Comparison of ENCODE assay signal across 17 cellular contexts in genomic region chr3:181888234-181888633, GRCh38.
A peak's percentile ranks its signal among the peaks of the same experiment; 100 is the strongest.
DNase-seq lines count a peak whose midpoint lies in the region; ATAC-seq and TF ChIP-seq lines count a peak whose summit lies in the region.
"Had no signal": no experiment of that assay in that cellular context is flagged by ENCODE, and none has a peak within 500 bp of the region (broad histone marks: within the 10 kb centered on the region; RNA-seq: fewer than 3 reads in every experiment).

No MANE protein-coding gene starts in this region.

- H3K4me3 ChIP-seq in HEK293 (ENCODE audit: low read depth, low read length) (no peak overlapping the region), epithelial cell of esophagus (ENCODE audit: low read length) (no peak overlapping the region), trophoblast cell (ENCODE audit: low read depth, low read length) (no peak overlapping the region)
- H3K4me3 ChIP-seq: BLaER1 treated with 17β-estradiol and CSF1 and Interleukin-3, amounts not matched to agents 10 nM and 100 nM; GM23338 had no signal

- ATAC-seq in HG03025 (IDR thresholded peaks at IDR 0.05; ENCODE audit: low FRiP score, unreplicated experiment): no peak
- ATAC-seq: GM23338, HCT116 had no signal

- no peak overlapping the region for H2BK5ac ChIP-seq in trophoblast cell (ENCODE audit: low read depth, low read length, poor library complexity)

- no peaks in the 10 kb centered on the region for H3K4me1 Mint-ChIP-seq in endothelial cell (ENCODE audit: unreplicated experiment)
- H3K4me1 Mint-ChIP-seq: B cell; CD4-positive, CD25-positive, alpha-beta regulatory T cell; CD8-positive, alpha-beta memory T cell had no signal

- H3K27ac Mint-ChIP-seq in endothelial cell (ENCODE audit: unreplicated experiment): no peak overlapping the region
- H3K27ac Mint-ChIP-seq: B cell; CD4-positive, CD25-positive, alpha-beta regulatory T cell; CD8-positive, alpha-beta memory T cell had no signal

- no peak overlapping the region for H3K18ac ChIP-seq in trophoblast cell (ENCODE audit: low read length)

- no peak overlapping the region for H2BK12ac ChIP-seq in trophoblast cell (ENCODE audit: low read length)

- H4K91ac ChIP-seq in trophoblast cell (ENCODE audit: low read depth, low read length): no peak overlapping the region

- no peaks in the 10 kb centered on the region for H3K9me3 Mint-ChIP-seq in endothelial cell (ENCODE audit: unreplicated experiment)
- H3K9me3 Mint-ChIP-seq: GM23338 had no signal

- H3K36me3 ChIP-seq in HEK293 (ENCODE audit: control insufficient read depth in 2 of 2, insufficient read depth in 1 of 2, low read length in 2 of 2) (no peaks in the 10 kb centered on the region), trophoblast cell (ENCODE audit: control insufficient read depth in 1 of 2, insufficient read depth in 2 of 2, low read length in 2 of 2) (no peaks in the 10 kb centered on the region)
- H3K36me3 ChIP-seq: BLaER1 treated with 17β-estradiol and CSF1 and Interleukin-3, amounts not matched to agents 10 nM and 100 nM had no signal

- no peak overlapping the region for H3K27ac ChIP-seq in HEK293 (ENCODE audit: extremely low read depth, low read depth, low read length)
- no peak overlapping the region for H3K27ac ChIP-seq in trophoblast cell (ENCODE audit: low read depth, low read length)
- H3K27ac ChIP-seq: BLaER1 treated with 17β-estradiol and CSF1 and Interleukin-3, amounts not matched to agents 10 nM and 100 nM had no signal

- no peaks in the 10 kb centered on the region for H3K27me3 Mint-ChIP-seq in endothelial cell (ENCODE audit: unreplicated experiment)
- H3K27me3 Mint-ChIP-seq: B cell; CD4-positive, CD25-positive, alpha-beta regulatory T cell had no signal

- peaks cover 2% of the 10 kb centered on the region for H3K79me2 ChIP-seq in trophoblast cell (ENCODE audit: control insufficient read depth, insufficient read depth, low read length, poor library complexity)

- no peak overlapping the region for H3K23ac ChIP-seq in trophoblast cell (ENCODE audit: low read length)

- no CpG with 5 or more reads among the region's 3 CpGs for WGBS in trophoblast cell (ENCODE audit: extremely low coverage, insufficient coverage, insufficient read length)

- H3K4me3 Mint-ChIP-seq in endothelial cell (ENCODE audit: unreplicated experiment): no peak overlapping the region
- H3K4me3 Mint-ChIP-seq: B cell; CD4-positive, CD25-positive, alpha-beta regulatory T cell; CD8-positive, alpha-beta memory T cell; GM23338 had no signal

- no peak for TF ChIP-seq CTCF in HEK293 (tag by site-specific recombination; IDR thresholded peaks at IDR 0.05)
- no peak for TF ChIP-seq CTCF in epithelial cell of esophagus (IDR thresholded peaks at IDR 0.05; ENCODE audit: insufficient read depth, low read depth, low read length, missing control alignments)
- TF ChIP-seq CTCF in endothelial cell (IDR thresholded peaks at IDR 0.05; ENCODE audit: unreplicated experiment): no peak

- H3K14ac ChIP-seq in trophoblast cell (ENCODE audit: low read length): no peak overlapping the region

- POLR2A ChIA-PET in HEK293 (lab: Yijun Ruan, JAX): no interaction called here

- peak overlapping the region; percentile 47 for H4K8ac ChIP-seq in trophoblast cell (ENCODE audit: low read depth, low read length)

- DNase-seq in NCI-H2171 treated with DMSO at 0.1 percent for 48 hours (lab: John Stamatoyannopoulos, UW): peak; percentile 66
- DNase-seq in epithelial cell of esophagus (ENCODE audit: low read depth): peak; percentile 68
- no peak for DNase-seq in trophoblast cell
- DNase-seq in endothelial cell (ENCODE audit: low spot score): no peak
- DNase-seq: CD4-positive, CD25-positive, alpha-beta regulatory T cell; CD8-positive, alpha-beta memory T cell; COR-L47; DMS153; DMS79; GDM1; H7 had no signal

- H3K4me2 ChIP-seq in trophoblast cell (ENCODE audit: low read length): no peak overlapping the region
- H3K4me2 ChIP-seq: BLaER1 treated with 17β-estradiol and CSF1 and Interleukin-3, amounts not matched to agents 10 nM and 100 nM had no signal

- H3K79me1 ChIP-seq in trophoblast cell (ENCODE audit: low read length): peaks cover 1% of the 10 kb centered on the region

- no peak overlapping the region for H2BK120ac ChIP-seq in trophoblast cell (ENCODE audit: insufficient read depth, low read length, poor library complexity)

- H3K9me3 ChIP-seq in HEK293 (ENCODE audit: control insufficient read depth, insufficient read depth, low read depth, low read length): no peaks in the 10 kb centered on the region
- H3K9me3 ChIP-seq in trophoblast cell (ENCODE audit: insufficient read depth, low read depth, low read length): no peaks in the 10 kb centered on the region

- no peaks in the 10 kb centered on the region for H3K36me3 Mint-ChIP-seq in endothelial cell (ENCODE audit: low read depth, unreplicated experiment)
- H3K36me3 Mint-ChIP-seq: CD4-positive, CD25-positive, alpha-beta regulatory T cell; CD8-positive, alpha-beta memory T cell had no signal

- H4K12ac ChIP-seq in trophoblast cell (ENCODE audit: low read depth, low read length): no peak overlapping the region

- CTCF ChIA-PET in HEK293 (lab: Yijun Ruan, JAX): no interaction called here

- H3K4me1 ChIP-seq in HEK293 (ENCODE audit: control insufficient read depth, insufficient read depth, low read length): no peaks in the 10 kb centered on the region
- no peaks in the 10 kb centered on the region for H3K4me1 ChIP-seq in trophoblast cell (ENCODE audit: control insufficient read depth in 1 of 2, insufficient read depth in 2 of 2, low read length in 2 of 2)
- H3K4me1 ChIP-seq: BLaER1 treated with 17β-estradiol and CSF1 and Interleukin-3, amounts not matched to agents 10 nM and 100 nM had no signal

- H3K9ac ChIP-seq in trophoblast cell (ENCODE audit: low read length): no peak overlapping the region
- H3K9ac ChIP-seq: BLaER1 treated with 17β-estradiol and CSF1 and Interleukin-3, amounts not matched to agents 10 nM and 100 nM had no signal

- H2AFZ ChIP-seq in trophoblast cell (ENCODE audit: insufficient read depth, low read length, poor library complexity): no peak overlapping the region
- H2AFZ ChIP-seq: GM23338 had no signal

- H2AK5ac ChIP-seq in trophoblast cell (ENCODE audit: low read length): no peak overlapping the region

- H3K27me3 ChIP-seq in trophoblast cell (ENCODE audit: insufficient read depth, low read length): no peaks in the 10 kb centered on the region
- H3K27me3 ChIP-seq: BLaER1 treated with 17β-estradiol and CSF1 and Interleukin-3, amounts not matched to agents 10 nM and 100 nM had no signal

- H3K4ac ChIP-seq in trophoblast cell (ENCODE audit: low read depth, low read length): no peak overlapping the region

TF ChIP-seq in HEK293, 187 proteins besides CTCF, POLR2A, EP300 and RAD21:
- no peak for TF ChIP-seq ZBTB17 (tag by site-specific recombination; IDR thresholded peaks at IDR 0.05)
- 0 out of 2 replicates have a peak, but pooled peaks have one; percentile 7 for TF ChIP-seq EGR2 (tag by site-specific recombination; IDR thresholded peaks at IDR 0.05; ENCODE audit: low read depth)

Comparison
In these comparisons a context has a peak if more than half of its experiments do, and no peak if none do; other contexts are left out.
1. DNase-seq: peak in NCI-H2171 treated with DMSO at 0.1 percent for 48 hours (single experiment) and epithelial cell of esophagus (single experiment); none in trophoblast cell (0 of 2) and endothelial cell (single experiment).